In the genomic region with DNA sequence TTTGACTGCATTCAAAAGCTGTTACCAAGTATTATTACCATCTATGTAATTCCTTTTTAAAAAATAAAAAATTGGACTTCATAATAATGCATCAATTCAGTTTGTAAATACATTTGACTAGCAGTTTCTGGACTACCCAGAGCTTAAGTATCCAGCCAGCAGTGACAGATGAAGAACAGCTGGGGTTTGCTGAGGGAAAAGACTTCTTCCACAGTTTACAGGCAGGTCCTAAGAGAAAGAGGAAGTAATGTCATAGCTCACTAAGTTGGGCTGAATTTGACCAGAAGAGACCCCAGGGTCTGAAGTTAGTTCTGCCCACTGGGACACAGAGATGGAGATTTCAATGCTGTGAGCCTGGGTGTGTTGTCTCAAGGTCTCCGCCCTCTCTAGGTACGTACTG, we compare ENCODE assay signal across 13 cellular contexts.
DNase-seq lines count a peak whose midpoint lies in the region; ATAC-seq and TF ChIP-seq lines count a peak whose summit lies in the region.
"Had no signal": no experiment of that assay in that cellular context is flagged by ENCODE, and none has a peak within 500 bp of the region (broad histone marks: within the 10 kb centered on the region; RNA-seq: fewer than 3 reads in every experiment).

No MANE protein-coding gene starts in this region.

- H3K36me3 ChIP-seq in mucosa of descending colon (ENCODE audit: low read depth) (no peaks in the 10 kb centered on the region), upper lobe of left lung (no peaks in the 10 kb centered on the region)

- H3K4me1 ChIP-seq in mucosa of descending colon (ENCODE audit: low read depth) (peaks cover 6% of the 10 kb centered on the region), upper lobe of left lung (peaks cover 8 to 39% (median 22%) of the 10 kb centered on the region in 4 donors)
- H3K4me1 ChIP-seq: Caco-2, parathyroid adenoma had no signal

- H3K9me3 ChIP-seq in mucosa of descending colon (no peaks in the 10 kb centered on the region), upper lobe of left lung (no peaks in the 10 kb centered on the region)
- H3K9me3 ChIP-seq: Caco-2 had no signal

- no peak overlapping the region for H3K4me3 ChIP-seq in coronary artery
- H3K4me3 ChIP-seq in mucosa of descending colon = no peak overlapping the region
- no peak overlapping the region for H3K4me3 ChIP-seq in upper lobe of left lung

- peak; percentile 9 for ATAC-seq in mucosa of descending colon
- peak in 1 of 2 donors; percentile 7 for ATAC-seq in upper lobe of left lung (ENCODE audit: low FRiP score in 2 of 2)

- DNase-seq in NOMO-1 treated with DMSO at 0.1 percent for 48 hours (lab: John Stamatoyannopoulos, UW; ENCODE audit: unreplicated experiment) (peak; percentile 17), NOMO-1 treated with dmso at 0.1 percent for 144 hours (lab: John Stamatoyannopoulos, UW; ENCODE audit: unreplicated experiment) (no peak), coronary artery (ENCODE audit: low spot score) (no peak), mucosa of descending colon (no peak), upper lobe of left lung (no peak), erythroblast (lab: John Stamatoyannopoulos, UW) (no peak), SW480 (ENCODE audit: low spot score) (no peak), AG08395 (ENCODE audit: low spot score) (no peak)
- DNase-seq: Caco-2; foreskin melanocyte; stimulated activated CD4-positive, alpha-beta T cell treated with anti-CD3 and anti-CD28 coated beads, Interleukin-4, amount 100 ng/mL, for 4 hours had no signal

- no peaks in the 10 kb centered on the region for H3K27me3 ChIP-seq in upper lobe of left lung

- TF ChIP-seq POLR2A in upper lobe of left lung (IDR thresholded peaks at IDR 0.05) = no peak
- no peak for TF ChIP-seq POLR2A in erythroblast (IDR thresholded peaks at IDR 0.05; ENCODE audit: low read length)

- H3K27ac ChIP-seq in coronary artery = peak overlapping the region; percentile 30 to 31
- peak overlapping the region in 3 of 4 donors; percentile 27 to 54 (median 51) for H3K27ac ChIP-seq in upper lobe of left lung
- H3K27ac ChIP-seq: HL-60, parathyroid adenoma had no signal

- WGBS in upper lobe of left lung, 2 donors = 78 to 88% methylated on average over 2 of the region's 2 CpGs

- TF ChIP-seq EP300 in upper lobe of left lung (IDR thresholded peaks at IDR 0.05) = no peak

- intact Hi-C loops in mucosa of descending colon (cut with DNase I, micrococcal nuclease) = no loop called here

- TF ChIP-seq CTCF in coronary artery (IDR thresholded peaks at IDR 0.05) = no peak
- TF ChIP-seq CTCF in mucosa of descending colon (IDR thresholded peaks at IDR 0.05) = no peak
- TF ChIP-seq CTCF in upper lobe of left lung (IDR thresholded peaks at IDR 0.05) = no peak
